In genomic region chr1:164576311-164577271, GRCh38 we compare ENCODE assay signal across 11 cellular contexts. TPM values are rescaled to one million over a fixed set of nuclear protein-coding genes. Genes with fewer than 3 reads are reported as not detected.
DNase-seq lines count a peak whose midpoint lies in the region; ATAC-seq and TF ChIP-seq lines count a peak whose summit lies in the region.
"Had no signal": no experiment of that assay in that cellular context is flagged by ENCODE, and none has a peak within 500 bp of the region (broad histone marks: within the 10 kb centered on the region; RNA-seq: fewer than 3 reads in every experiment).

No MANE protein-coding gene starts in this region.

- no peaks in the 10 kb centered on the region for H3K27me3 ChIP-seq in thyroid gland

- H3K9me3 ChIP-seq in SK-N-MC (ENCODE audit: low read depth, low read length) (no peaks in the 10 kb centered on the region), mesodermal cell (ENCODE audit: control insufficient read depth, low read length) (no peaks in the 10 kb centered on the region), thyroid gland (no peaks in the 10 kb centered on the region)

- no peaks in the 10 kb centered on the region for H3K36me3 Mint-ChIP-seq in activated T-cell treated with anti-CD3 and anti-CD28 coated beads, Interleukin-2, amount 50 U/mL, for 72 hours (ENCODE audit: insufficient read depth in 2 of 2)

- intact Hi-C loops in thyroid gland (cut with DNase I) = no loop called here

- peaks cover 12% of the 10 kb centered on the region for H3K4me1 ChIP-seq in mesodermal cell (ENCODE audit: control insufficient read depth, insufficient read depth, low read length, poor library complexity, severe bottlenecking)
- H3K4me1 ChIP-seq in thyroid gland = peaks cover 52 to 73% of the 10 kb centered on the region in 2 donors

- H3K9ac ChIP-seq in SK-N-MC (ENCODE audit: insufficient read length) = peak overlapping the region; percentile 55

- TF ChIP-seq CTCF in thyroid gland (IDR thresholded peaks at IDR 0.05) = no peak

- no peak for ATAC-seq in activated T-cell treated with anti-CD3 and anti-CD28 coated beads, Interleukin-2, amount 50 U/mL, for 72 hours (replicated peaks in 1 of 2)
- ATAC-seq in GM18502 (IDR thresholded peaks at IDR 0.05; ENCODE audit: poor library complexity, unreplicated experiment) (no peak), GM18861 (IDR thresholded peaks at IDR 0.05; ENCODE audit: unreplicated experiment) (no peak)

- peaks cover 1 to 3% of the 10 kb centered on the region in 2 donors for H3K9me3 Mint-ChIP-seq in activated T-cell treated with anti-CD3 and anti-CD28 coated beads, Interleukin-2, amount 50 U/mL, for 72 hours
- H3K9me3 Mint-ChIP-seq: stimulated activated naive CD8-positive, alpha-beta T cell treated with anti-CD3 and anti-CD28 coated beads, Interleukin-15, Interleukin-2, amounts not matched to agents 100 ng/mL and 50 ng/mL, for 24 hours had no signal

- WGBS in mesodermal cell (ENCODE audit: insufficient coverage in 2 of 2), 2 experiments = 21 to 22% methylated on average over 49 to 58 of the region's 64 CpGs
- WGBS in thyroid gland, 2 donors = 35 to 39% methylated on average over 41 to 56 of the region's 64 CpGs

- H3K4me1 Mint-ChIP-seq in activated T-cell treated with anti-CD3 and anti-CD28 coated beads, Interleukin-2, amount 50 U/mL, for 72 hours (ENCODE audit: low read depth) = no peaks in the 10 kb centered on the region

- H3K27ac ChIP-seq in SK-N-MC (peak overlapping the region; percentile 98), mesodermal cell (ENCODE audit: low read depth, low read length, severe bottlenecking) (peak overlapping the region; percentile 71), thyroid gland (peak overlapping the region; percentile 70 to 92 (median 83))

- TF ChIP-seq POLR2A in thyroid gland (IDR thresholded peaks at IDR 0.05) = no peak

- DNase-seq in SK-N-MC (ENCODE audit: low read depth, low spot score) (no peak), fibroblast of peridontal ligament (ENCODE audit: extremely low read depth) (peak; percentile 72), thyroid gland (peak; percentile 48 to 55), NCI-H1417 (lab: John Stamatoyannopoulos, UW) (no peak)
- no peak for DNase-seq in activated T-cell treated with anti-CD3 and anti-CD28 coated beads, Interleukin-2, amount 50 U/mL, for 72 hours
- DNase-seq: activated gamma-delta T cell, Karpas-422 had no signal

- H3K36me3 ChIP-seq in SK-N-MC (ENCODE audit: insufficient read depth, low read length) (peaks cover 9% of the 10 kb centered on the region; the same call in 1 of the 2 replicates), mesodermal cell (ENCODE audit: control insufficient read depth, insufficient read depth, low read length) (no peaks in the 10 kb centered on the region), thyroid gland (no peaks in the 10 kb centered on the region)

- no peaks in the 10 kb centered on the region for H3K27me3 Mint-ChIP-seq in activated T-cell treated with anti-CD3 and anti-CD28 coated beads, Interleukin-2, amount 50 U/mL, for 72 hours (ENCODE audit: low read depth)

- peak overlapping the region; percentile 71 for H3K4me3 ChIP-seq in SK-N-MC
- H3K4me3 ChIP-seq in mesodermal cell (ENCODE audit: extremely low read depth, insufficient read depth, low read length, poor library complexity, severe bottlenecking) = peak overlapping the region; percentile 8
- H3K4me3 ChIP-seq in thyroid gland (replicated peaks in 1 of 3) = peak overlapping the region in 1 of 3 donors; percentile 2

- no peak overlapping the region for H3K4me3 Mint-ChIP-seq in activated T-cell treated with anti-CD3 and anti-CD28 coated beads, Interleukin-2, amount 50 U/mL, for 72 hours
- H3K4me3 Mint-ChIP-seq: stimulated activated naive CD8-positive, alpha-beta T cell treated with anti-CD3 and anti-CD28 coated beads, Interleukin-15, Interleukin-2, amounts not matched to agents 100 ng/mL and 50 ng/mL, for 24 hours had no signal

- no peak overlapping the region for H3K27ac Mint-ChIP-seq in activated T-cell treated with anti-CD3 and anti-CD28 coated beads, Interleukin-2, amount 50 U/mL, for 72 hours
- H3K27ac Mint-ChIP-seq: stimulated activated naive CD8-positive, alpha-beta T cell treated with anti-CD3 and anti-CD28 coated beads, Interleukin-15, Interleukin-2, amounts not matched to agents 100 ng/mL and 50 ng/mL, for 24 hours had no signal

RNA-seq across cellular contexts. Expression of gene PBX1, which starts 17.6 kb away (rescaled TPM):
- polyA plus RNA-seq in mesodermal cell (2013, experiment 1 of 2) = 59.3 TPM
- polyA plus RNA-seq in mesodermal cell (2013, experiment 2 of 2) = 56.0 TPM
- 100 to 1,000 TPM in 2 of 4 donors, 10 to 100 TPM in 2; 79.0 to 159 (median 102) TPM for total RNA-seq in thyroid gland
- under 1 TPM; 0.62 to 0.74 TPM for total RNA-seq in activated T-cell treated with anti-CD3 and anti-CD28 coated beads, Interleukin-2, amount 50 U/mL, for 72 hours

Comparison
In these comparisons a context has a peak if more than half of its experiments do, and no peak if none do; other contexts are left out.
1. DNase-seq: peak in fibroblast of peridontal ligament (single experiment) and thyroid gland (2 of 2); none in SK-N-MC (single experiment), activated T-cell treated with anti-CD3 and anti-CD28 coated beads, Interleukin-2, amount 50 U/mL, for 72 hours (0 of 2) and NCI-H1417 (0 of 3).
2. RNA of gene PBX1, which starts 17.6 kb away (total RNA-seq): 79.0 to 159 TPM in thyroid gland; 0.62 to 0.74 TPM in activated T-cell treated with anti-CD3 and anti-CD28 coated beads, Interleukin-2, amount 50 U/mL, for 72 hours; every median in the first group is over 10 times any median in the second.
3. Peak in every context shown above with its lines, with median percentiles within 50 percentile points of each other: H3K27ac ChIP-seq.